8 cellular contexts compared by ENCODE assay signal in genomic region chr11:67629386-67630229, GRCh38. TPM values are rescaled to one million over a fixed set of nuclear protein-coding genes. Genes with fewer than 3 reads are reported as not detected.
DNase-seq lines count a peak whose midpoint lies in the region; ATAC-seq and TF ChIP-seq lines count a peak whose summit lies in the region.

Gene NUDT8 (minus strand): TSS chr11:67629937. CDS start chr11:67629911, 26 bp downstream.

- H3K9me3 Mint-ChIP-seq in activated CD8-positive, alpha-beta T cell treated with anti-CD3 and anti-CD28 coated beads for 36 hours, result no peaks in the 10 kb centered on the region

- peaks cover 5% of the 10 kb centered on the region for H3K36me3 Mint-ChIP-seq in activated CD8-positive, alpha-beta T cell treated with anti-CD3 and anti-CD28 coated beads for 36 hours (ENCODE audit: low read depth)

- POLR2A ChIA-PET in activated CD8-positive, alpha-beta T cell treated with anti-CD3 and anti-CD28 coated beads for 36 hours (lab: Charles Lee), result interaction anchor here (0.6 to 5.9 kb wide), 17 partner anchors 8 to 192 kb away, joined by 3 to 48 read pairs (median 5); partner anchors contain the start of genes ACY3, GSTP1, NDUFV1 and PTPRCAP

- DNase-seq in AG10803 (ENCODE audit: low read depth) (peak; percentile 72), NCI-H510A treated with DMSO at 0.1 percent for 48 hours (lab: John Stamatoyannopoulos, UW) (peak; percentile 90), medulla oblongata (ENCODE audit: extremely low spot score) (peak; percentile 81)
- DNase-seq in activated CD8-positive, alpha-beta T cell treated with anti-CD3 and anti-CD28 coated beads for 36 hours, result peak; percentile 94
- DNase-seq in effector CD4-positive, alpha-beta T cell, result peak; percentile 92
- DNase-seq in stimulated activated CD4-positive, alpha-beta T cell treated with anti-CD3 and anti-CD28 coated beads, TNF-alpha, amount 100 ng/mL, for 48 hours (ENCODE audit: low read depth in 3 of 3), result peak; percentile 75 to 82 (median 81)

- peak; percentile 70; the same call in 1 of the 2 replicates for TF ChIP-seq CTCF in AG10803 (conservative IDR thresholded peaks at IDR 0.05; ENCODE audit: low read length)
- TF ChIP-seq CTCF in activated CD8-positive, alpha-beta T cell treated with anti-CD3 and anti-CD28 coated beads for 36 hours (IDR thresholded peaks at IDR 0.05), result peak; percentile 96

- H3K27ac Mint-ChIP-seq in activated CD8-positive, alpha-beta T cell treated with anti-CD3 and anti-CD28 coated beads for 36 hours, result peak within 1 kb of the TSS; percentile 93

- peak within 1 kb of the TSS; percentile 77 for H3K4me3 ChIP-seq in AG10803 (ENCODE audit: low read length)

- peak within 1 kb of the TSS; percentile 72 for H3K4me3 Mint-ChIP-seq in activated CD8-positive, alpha-beta T cell treated with anti-CD3 and anti-CD28 coated beads for 36 hours

- H3K27me3 Mint-ChIP-seq in activated CD8-positive, alpha-beta T cell treated with anti-CD3 and anti-CD28 coated beads for 36 hours, result no peaks in the 10 kb centered on the region

- H3K4me1 Mint-ChIP-seq in activated CD8-positive, alpha-beta T cell treated with anti-CD3 and anti-CD28 coated beads for 36 hours (ENCODE audit: low read depth), result peaks cover 7% of the 10 kb centered on the region

- intact Hi-C loops in activated CD8-positive, alpha-beta T cell treated with anti-CD3 and anti-CD28 coated beads for 36 hours (cut with micrococcal nuclease), result no loop called here

- ATAC-seq in GM18870 (IDR thresholded peaks at IDR 0.05; ENCODE audit: unreplicated experiment) (peak; percentile 42), HG03108 (IDR thresholded peaks at IDR 0.05; ENCODE audit: unreplicated experiment) (peak; percentile 28)
- ATAC-seq in activated CD8-positive, alpha-beta T cell treated with anti-CD3 and anti-CD28 coated beads for 36 hours, result peak; percentile 60

- CTCF ChIA-PET in activated CD8-positive, alpha-beta T cell treated with anti-CD3 and anti-CD28 coated beads for 36 hours (lab: Charles Lee), result interaction anchor here (0.6 to 8.6 kb wide), 20 partner anchors 10 to 389 kb away, joined by 3 to 127 read pairs (median 4); partner anchors contain the start of genes ACY3, GSTP1 and TBX10

RNA-seq across cellular contexts. Expression of gene NUDT8, which starts in this region (rescaled TPM):
- 10 to 100 TPM; 35.5 to 39.5 TPM for total RNA-seq in activated CD8-positive, alpha-beta T cell treated with anti-CD3 and anti-CD28 coated beads for 36 hours

Comparison
In these comparisons a context has a peak if more than half of its experiments do, and no peak if none do; other contexts are left out.
1. Peak in every context shown above with its lines: DNase-seq, ATAC-seq and H3K4me3 ChIP-seq.